In the genomic region with DNA sequence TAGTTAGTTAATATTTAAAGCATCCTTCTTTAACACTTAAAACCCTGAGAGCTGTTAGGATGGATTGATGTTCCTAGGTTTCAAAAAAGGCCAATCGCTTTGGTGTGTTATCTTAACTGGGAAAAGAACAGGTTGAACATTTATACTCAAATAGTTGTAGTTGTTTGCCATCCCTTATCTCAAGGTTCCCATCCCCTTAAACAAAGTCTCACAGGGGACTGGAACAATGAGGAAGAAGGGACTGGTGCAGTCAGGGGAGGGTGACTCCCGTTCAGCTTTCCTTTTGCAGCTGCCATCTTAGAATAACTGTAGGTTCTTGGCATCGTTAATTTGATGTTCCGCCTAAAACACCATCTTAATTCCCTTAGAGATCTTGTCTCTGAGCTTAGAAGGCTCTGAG, we compare ENCODE assay signal across 2 cellular contexts.
TF ChIP-seq lines count a peak whose summit lies in the region.

No MANE protein-coding gene starts in this region.

TF ChIP-seq in IMR-90, 13 proteins besides CTCF, POLR2A, EP300 and RAD21:
- TF ChIP-seq MAZ (IDR thresholded peaks at IDR 0.05; ENCODE audit: borderline replicate concordance, low read depth, low read length), result no peak

TF ChIP-seq in K562, 482 proteins besides CTCF, POLR2A, EP300 and RAD21:
- TF ChIP-seq RBFOX2 (IDR thresholded peaks at IDR 0.05; ENCODE audit: low read depth, low read length) (no peak), CHCHD3 (CRISPR knock-in tag; IDR thresholded peaks at IDR 0.05) (no peak), RBBP5 (IDR thresholded peaks at IDR 0.05; ENCODE audit: borderline replicate concordance, insufficient read depth, low read length, poor library complexity, severe bottlenecking) (no peak), ZNF551 (CRISPR knock-in tag; IDR thresholded peaks at IDR 0.05) (no peak), ZNF431 (CRISPR knock-in tag; IDR thresholded peaks at IDR 0.05) (no peak), NCOR1 (IDR thresholded peaks at IDR 0.05) (0 out of 2 replicates have a peak, but pooled peaks have one; percentile 24), KDM1A (IDR thresholded peaks at IDR 0.05) (0 out of 4 replicates have a peak, but pooled peaks of 1 of the 2 experiments have one; percentile 9), MYNN (IDR thresholded peaks at IDR 0.05) (no peak), MYNN (CRISPR knock-in tag; IDR thresholded peaks at IDR 0.05) (no peak), ARID1B (IDR thresholded peaks at IDR 0.05) (peak; percentile 41), SMARCA4 (IDR thresholded peaks at IDR 0.05) (0 out of 2 replicates have a peak, but pooled peaks have one; percentile 30), CEBPG (CRISPR knock-in tag; IDR thresholded peaks at IDR 0.05) (no peak), CEBPG (tag; conservative IDR thresholded peaks at IDR 0.05 in 1 of 2, IDR thresholded peaks at IDR 0.05 in 1 of 2) (no peak), SOX6 (IDR thresholded peaks at IDR 0.05) (peak; percentile 71), ZNF764 (CRISPR knock-in tag; IDR thresholded peaks at IDR 0.05; ENCODE audit: low read depth) (no peak), THRA (IDR thresholded peaks at IDR 0.05) (no peak), STAT5A (IDR thresholded peaks at IDR 0.05; ENCODE audit: borderline replicate concordance, low read length) (no peak), RCOR1 (IDR thresholded peaks at IDR 0.05; ENCODE audit: borderline replicate concordance in 1 of 2, low read depth in 2 of 2, low read length in 2 of 2) (0 out of 4 replicates have a peak, but pooled peaks of 1 of the 2 experiments have one; percentile 28), CTBP1 (IDR thresholded peaks at IDR 0.05; ENCODE audit: borderline replicate concordance) (peak; percentile 26; the same call in 1 of the 2 replicates), ZNF253 (CRISPR knock-in tag; conservative IDR thresholded peaks at IDR 0.05) (no peak), CBFA2T3 (IDR thresholded peaks at IDR 0.05) (peak; percentile 41; the same call in 1 of the 2 replicates), TEAD1 (CRISPR knock-in tag; IDR thresholded peaks at IDR 0.05) (no peak)
- TF ChIP-seq, protein P1, sequence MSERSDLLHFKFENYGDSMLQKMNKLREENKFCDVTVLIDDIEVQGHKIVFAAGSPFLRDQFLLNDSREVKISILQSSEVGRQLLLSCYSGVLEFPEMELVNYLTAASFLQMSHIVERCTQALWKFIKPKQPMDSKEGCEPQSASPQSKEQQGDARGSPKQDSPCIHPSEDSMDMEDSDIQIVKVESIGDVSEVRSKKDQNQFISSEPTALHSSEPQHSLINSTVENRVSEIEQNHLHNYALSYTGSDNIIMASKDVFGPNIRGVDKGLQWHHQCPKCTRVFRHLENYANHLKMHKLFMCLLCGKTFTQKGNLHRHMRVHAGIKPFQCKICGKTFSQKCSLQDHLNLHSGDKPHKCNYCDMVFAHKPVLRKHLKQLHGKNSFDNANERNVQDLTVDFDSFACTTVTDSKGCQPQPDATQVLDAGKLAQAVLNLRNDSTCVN (CRISPR knock-in tag; IDR thresholded peaks at IDR 0.05), result no peak
- TF ChIP-seq, protein P2, sequence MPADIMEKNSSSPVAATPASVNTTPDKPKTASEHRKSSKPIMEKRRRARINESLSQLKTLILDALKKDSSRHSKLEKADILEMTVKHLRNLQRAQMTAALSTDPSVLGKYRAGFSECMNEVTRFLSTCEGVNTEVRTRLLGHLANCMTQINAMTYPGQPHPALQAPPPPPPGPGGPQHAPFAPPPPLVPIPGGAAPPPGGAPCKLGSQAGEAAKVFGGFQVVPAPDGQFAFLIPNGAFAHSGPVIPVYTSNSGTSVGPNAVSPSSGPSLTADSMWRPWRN (IDR thresholded peaks at IDR 0.05; ENCODE audit: low read depth), result no peak
- TF ChIP-seq, protein P3, sequence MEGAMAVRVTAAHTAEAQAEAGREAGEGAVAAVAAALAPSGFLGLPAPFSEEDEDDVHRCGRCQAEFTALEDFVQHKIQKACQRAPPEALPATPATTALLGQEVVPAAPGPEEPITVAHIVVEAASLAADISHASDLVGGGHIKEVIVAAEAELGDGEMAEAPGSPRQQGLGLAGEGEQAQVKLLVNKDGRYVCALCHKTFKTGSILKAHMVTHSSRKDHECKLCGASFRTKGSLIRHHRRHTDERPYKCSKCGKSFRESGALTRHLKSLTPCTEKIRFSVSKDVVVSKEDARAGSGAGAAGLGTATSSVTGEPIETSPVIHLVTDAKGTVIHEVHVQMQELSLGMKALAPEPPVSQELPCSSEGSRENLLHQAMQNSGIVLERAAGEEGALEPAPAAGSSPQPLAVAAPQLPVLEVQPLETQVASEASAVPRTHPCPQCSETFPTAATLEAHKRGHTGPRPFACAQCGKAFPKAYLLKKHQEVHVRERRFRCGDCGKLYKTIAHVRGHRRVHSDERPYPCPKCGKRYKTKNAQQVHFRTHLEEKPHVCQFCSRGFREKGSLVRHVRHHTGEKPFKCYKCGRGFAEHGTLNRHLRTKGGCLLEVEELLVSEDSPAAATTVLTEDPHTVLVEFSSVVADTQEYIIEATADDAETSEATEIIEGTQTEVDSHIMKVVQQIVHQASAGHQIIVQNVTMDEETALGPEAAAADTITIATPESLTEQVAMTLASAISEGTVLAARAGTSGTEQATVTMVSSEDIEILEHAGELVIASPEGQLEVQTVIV (CRISPR knock-in tag; IDR thresholded peaks at IDR 0.05; ENCODE audit: borderline replicate concordance), result no peak
- TF ChIP-seq, protein P4, sequence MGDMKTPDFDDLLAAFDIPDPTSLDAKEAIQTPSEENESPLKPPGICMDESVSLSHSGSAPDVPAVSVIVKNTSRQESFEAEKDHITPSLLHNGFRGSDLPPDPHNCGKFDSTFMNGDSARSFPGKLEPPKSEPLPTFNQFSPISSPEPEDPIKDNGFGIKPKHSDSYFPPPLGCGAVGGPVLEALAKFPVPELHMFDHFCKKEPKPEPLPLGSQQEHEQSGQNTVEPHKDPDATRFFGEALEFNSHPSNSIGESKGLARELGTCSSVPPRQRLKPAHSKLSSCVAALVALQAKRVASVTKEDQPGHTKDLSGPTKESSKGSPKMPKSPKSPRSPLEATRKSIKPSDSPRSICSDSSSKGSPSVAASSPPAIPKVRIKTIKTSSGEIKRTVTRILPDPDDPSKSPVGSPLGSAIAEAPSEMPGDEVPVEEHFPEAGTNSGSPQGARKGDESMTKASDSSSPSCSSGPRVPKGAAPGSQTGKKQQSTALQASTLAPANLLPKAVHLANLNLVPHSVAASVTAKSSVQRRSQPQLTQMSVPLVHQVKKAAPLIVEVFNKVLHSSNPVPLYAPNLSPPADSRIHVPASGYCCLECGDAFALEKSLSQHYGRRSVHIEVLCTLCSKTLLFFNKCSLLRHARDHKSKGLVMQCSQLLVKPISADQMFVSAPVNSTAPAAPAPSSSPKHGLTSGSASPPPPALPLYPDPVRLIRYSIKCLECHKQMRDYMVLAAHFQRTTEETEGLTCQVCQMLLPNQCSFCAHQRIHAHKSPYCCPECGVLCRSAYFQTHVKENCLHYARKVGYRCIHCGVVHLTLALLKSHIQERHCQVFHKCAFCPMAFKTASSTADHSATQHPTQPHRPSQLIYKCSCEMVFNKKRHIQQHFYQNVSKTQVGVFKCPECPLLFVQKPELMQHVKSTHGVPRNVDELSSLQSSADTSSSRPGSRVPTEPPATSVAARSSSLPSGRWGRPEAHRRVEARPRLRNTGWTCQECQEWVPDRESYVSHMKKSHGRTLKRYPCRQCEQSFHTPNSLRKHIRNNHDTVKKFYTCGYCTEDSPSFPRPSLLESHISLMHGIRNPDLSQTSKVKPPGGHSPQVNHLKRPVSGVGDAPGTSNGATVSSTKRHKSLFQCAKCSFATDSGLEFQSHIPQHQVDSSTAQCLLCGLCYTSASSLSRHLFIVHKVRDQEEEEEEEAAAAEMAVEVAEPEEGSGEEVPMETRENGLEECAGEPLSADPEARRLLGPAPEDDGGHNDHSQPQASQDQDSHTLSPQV (IDR thresholded peaks at IDR 0.05), result 0 out of 2 replicates have a peak, but pooled peaks have one; percentile 21
